In genomic region chr6:24522821-24523175, GRCh38 we compare ENCODE assay signal across 2 cellular contexts.
A peak's percentile ranks its signal among the peaks of the same experiment; 100 is the strongest.
TF ChIP-seq lines count a peak whose summit lies in the region.

No MANE protein-coding gene starts in this region.

TF ChIP-seq in HepG2, 621 proteins besides CTCF, POLR2A, EP300 and RAD21:
- TF ChIP-seq ZBTB46 (CRISPR knock-in tag; IDR thresholded peaks at IDR 0.05; ENCODE audit: borderline replicate concordance) (no peak), ZNF768 (CRISPR knock-in tag; IDR thresholded peaks at IDR 0.05) (no peak), MAFF (IDR thresholded peaks at IDR 0.05; ENCODE audit: low read depth, low read length) (peak; percentile 85), UBTF (CRISPR knock-in tag; IDR thresholded peaks at IDR 0.05) (no peak), MAFK (conservative IDR thresholded peaks at IDR 0.05 in 1 of 2, IDR thresholded peaks at IDR 0.05 in 1 of 2; ENCODE audit: low read length in 2 of 2) (peak; percentile 79 to 89), NONO (IDR thresholded peaks at IDR 0.05) (no peak), NONO (CRISPR knock-in tag; conservative IDR thresholded peaks at IDR 0.05) (no peak)

TF ChIP-seq in GM12878, 131 proteins besides CTCF, POLR2A, EP300 and RAD21:
- TF ChIP-seq, protein P1, sequence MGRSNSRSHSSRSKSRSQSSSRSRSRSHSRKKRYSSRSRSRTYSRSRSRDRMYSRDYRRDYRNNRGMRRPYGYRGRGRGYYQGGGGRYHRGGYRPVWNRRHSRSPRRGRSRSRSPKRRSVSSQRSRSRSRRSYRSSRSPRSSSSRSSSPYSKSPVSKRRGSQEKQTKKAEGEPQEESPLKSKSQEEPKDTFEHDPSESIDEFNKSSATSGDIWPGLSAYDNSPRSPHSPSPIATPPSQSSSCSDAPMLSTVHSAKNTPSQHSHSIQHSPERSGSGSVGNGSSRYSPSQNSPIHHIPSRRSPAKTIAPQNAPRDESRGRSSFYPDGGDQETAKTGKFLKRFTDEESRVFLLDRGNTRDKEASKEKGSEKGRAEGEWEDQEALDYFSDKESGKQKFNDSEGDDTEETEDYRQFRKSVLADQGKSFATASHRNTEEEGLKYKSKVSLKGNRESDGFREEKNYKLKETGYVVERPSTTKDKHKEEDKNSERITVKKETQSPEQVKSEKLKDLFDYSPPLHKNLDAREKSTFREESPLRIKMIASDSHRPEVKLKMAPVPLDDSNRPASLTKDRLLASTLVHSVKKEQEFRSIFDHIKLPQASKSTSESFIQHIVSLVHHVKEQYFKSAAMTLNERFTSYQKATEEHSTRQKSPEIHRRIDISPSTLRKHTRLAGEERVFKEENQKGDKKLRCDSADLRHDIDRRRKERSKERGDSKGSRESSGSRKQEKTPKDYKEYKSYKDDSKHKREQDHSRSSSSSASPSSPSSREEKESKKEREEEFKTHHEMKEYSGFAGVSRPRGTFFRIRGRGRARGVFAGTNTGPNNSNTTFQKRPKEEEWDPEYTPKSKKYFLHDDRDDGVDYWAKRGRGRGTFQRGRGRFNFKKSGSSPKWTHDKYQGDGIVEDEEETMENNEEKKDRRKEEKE (IDR thresholded peaks at IDR 0.05): no peak
- TF ChIP-seq NBN (IDR thresholded peaks at IDR 0.05): no peak; the same call in 1 of the 2 replicates
- no peak for TF ChIP-seq SMAD5 (IDR thresholded peaks at IDR 0.05; ENCODE audit: low read depth)
- TF ChIP-seq BCL11A (IDR thresholded peaks at IDR 0.05; ENCODE audit: low read depth, low read length): no peak
- TF ChIP-seq MYB (IDR thresholded peaks at IDR 0.05; ENCODE audit: borderline replicate concordance, low read depth, low read length): no peak
- TF ChIP-seq, protein P2, sequence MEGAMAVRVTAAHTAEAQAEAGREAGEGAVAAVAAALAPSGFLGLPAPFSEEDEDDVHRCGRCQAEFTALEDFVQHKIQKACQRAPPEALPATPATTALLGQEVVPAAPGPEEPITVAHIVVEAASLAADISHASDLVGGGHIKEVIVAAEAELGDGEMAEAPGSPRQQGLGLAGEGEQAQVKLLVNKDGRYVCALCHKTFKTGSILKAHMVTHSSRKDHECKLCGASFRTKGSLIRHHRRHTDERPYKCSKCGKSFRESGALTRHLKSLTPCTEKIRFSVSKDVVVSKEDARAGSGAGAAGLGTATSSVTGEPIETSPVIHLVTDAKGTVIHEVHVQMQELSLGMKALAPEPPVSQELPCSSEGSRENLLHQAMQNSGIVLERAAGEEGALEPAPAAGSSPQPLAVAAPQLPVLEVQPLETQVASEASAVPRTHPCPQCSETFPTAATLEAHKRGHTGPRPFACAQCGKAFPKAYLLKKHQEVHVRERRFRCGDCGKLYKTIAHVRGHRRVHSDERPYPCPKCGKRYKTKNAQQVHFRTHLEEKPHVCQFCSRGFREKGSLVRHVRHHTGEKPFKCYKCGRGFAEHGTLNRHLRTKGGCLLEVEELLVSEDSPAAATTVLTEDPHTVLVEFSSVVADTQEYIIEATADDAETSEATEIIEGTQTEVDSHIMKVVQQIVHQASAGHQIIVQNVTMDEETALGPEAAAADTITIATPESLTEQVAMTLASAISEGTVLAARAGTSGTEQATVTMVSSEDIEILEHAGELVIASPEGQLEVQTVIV (IDR thresholded peaks at IDR 0.05; ENCODE audit: borderline replicate concordance, partially characterized antibody): no peak
- TF ChIP-seq IRF3 (IDR thresholded peaks at IDR 0.05): no peak
- no peak for TF ChIP-seq ZNF274 (IDR thresholded peaks at IDR 0.05; ENCODE audit: insufficient read depth, insufficient read length)
- TF ChIP-seq, protein P3, sequence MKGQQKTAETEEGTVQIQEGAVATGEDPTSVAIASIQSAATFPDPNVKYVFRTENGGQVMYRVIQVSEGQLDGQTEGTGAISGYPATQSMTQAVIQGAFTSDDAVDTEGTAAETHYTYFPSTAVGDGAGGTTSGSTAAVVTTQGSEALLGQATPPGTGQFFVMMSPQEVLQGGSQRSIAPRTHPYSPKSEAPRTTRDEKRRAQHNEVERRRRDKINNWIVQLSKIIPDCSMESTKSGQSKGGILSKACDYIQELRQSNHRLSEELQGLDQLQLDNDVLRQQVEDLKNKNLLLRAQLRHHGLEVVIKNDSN (IDR thresholded peaks at IDR 0.05; ENCODE audit: borderline replicate concordance, extremely low read length, insufficient read depth, low read depth, low read length): no peak
